Comparison of ENCODE assay signal across 10 cellular contexts in genomic region chr10:119360181-119360921, GRCh38.
A peak's percentile ranks its signal among the peaks of the same experiment; 100 is the strongest.
DNase-seq lines count a peak whose midpoint lies in the region; FAIRE-seq and TF ChIP-seq lines count a peak whose summit lies in the region.
"Had no signal": no experiment of that assay in that cellular context is flagged by ENCODE, and none has a peak within 500 bp of the region (broad histone marks: within the 10 kb centered on the region; RNA-seq: fewer than 3 reads in every experiment).

No MANE protein-coding gene starts in this region.

- no peaks in the 10 kb centered on the region for H3K27me3 Mint-ChIP-seq in activated naive CD4-positive, alpha-beta T cell treated with anti-CD3 and anti-CD28 coated beads, Interleukin-2, amount 10 ng/mL, durations not matched to agents 7 days and 5 days
- H3K27me3 Mint-ChIP-seq: brain had no signal

- TF ChIP-seq CTCF in breast epithelium (IDR thresholded peaks at IDR 0.05) = no peak
- no peak for TF ChIP-seq CTCF in osteoblast (IDR thresholded peaks at IDR 0.05; ENCODE audit: extremely low read depth, low read depth, low read length)

- CTCF ChIA-PET in activated naive CD4-positive, alpha-beta T cell treated with anti-CD3 and anti-CD28 coated beads, Interleukin-2, amount 10 ng/mL, durations not matched to agents 7 days and 5 days (lab: Charles Lee) = interaction anchor here (0.6 kb wide), 1 partner anchor 580 kb away, joined by 4 read pairs; no protein-coding TSS in a partner anchor

- peak overlapping the region; percentile 16 for H3K27ac Mint-ChIP-seq in activated naive CD4-positive, alpha-beta T cell treated with anti-CD3 and anti-CD28 coated beads, Interleukin-2, amount 10 ng/mL, durations not matched to agents 7 days and 5 days

- no peaks in the 10 kb centered on the region for H3K36me3 ChIP-seq in Karpas-422 (ENCODE audit: insufficient read depth, low read length)
- no peaks in the 10 kb centered on the region for H3K36me3 ChIP-seq in breast epithelium
- no peaks in the 10 kb centered on the region for H3K36me3 ChIP-seq in osteoblast (ENCODE audit: insufficient read depth, low read length)

- no peak overlapping the region for H3K9ac ChIP-seq in Karpas-422 (ENCODE audit: low read length)

- H3K4me1 ChIP-seq in Karpas-422 (ENCODE audit: low read length) (no peaks in the 10 kb centered on the region), breast epithelium (no peaks in the 10 kb centered on the region), osteoblast (ENCODE audit: insufficient read depth, low read length) (no peaks in the 10 kb centered on the region)

- no peak overlapping the region for H3K4me2 ChIP-seq in Karpas-422 (ENCODE audit: low read depth, low read length, poor library complexity, severe bottlenecking)
- H3K4me2 ChIP-seq in osteoblast (ENCODE audit: insufficient read depth, low read length) = no peak overlapping the region

- H3K79me2 ChIP-seq in Karpas-422 (ENCODE audit: low read length) (no peaks in the 10 kb centered on the region), osteoblast (ENCODE audit: insufficient read depth, low read length) (no peaks in the 10 kb centered on the region)

- FAIRE-seq in GM12892 (lab: Jason Lieb, UNC) = no peak
- FAIRE-seq: G401.6 had no signal

- intact Hi-C loops in breast epithelium (cut with DNase I; ENCODE audit: low total_unique reads) = no loop called here

- DNase-seq in CMK (ENCODE audit: low read depth) = peak; percentile 24
- peak; percentile 59 for DNase-seq in Karpas-422
- no peak for DNase-seq in activated naive CD4-positive, alpha-beta T cell treated with anti-CD3 and anti-CD28 coated beads, Interleukin-2, amount 10 ng/mL, durations not matched to agents 7 days and 5 days
- DNase-seq in lung microvascular endothelial cell (ENCODE audit: low read depth in 2 of 2) = peak; percentile 23 to 62
- DNase-seq in breast epithelium (ENCODE audit: low spot score in 2 of 2) = no peak
- no peak for DNase-seq in NCI-H2029 (lab: John Stamatoyannopoulos, UW)
- DNase-seq in osteoblast (ENCODE audit: insufficient read length, low spot score, missing footprints) = no peak
- DNase-seq in GM12892 (ENCODE audit: insufficient read length) = no peak

- no peaks in the 10 kb centered on the region for H3K9me2 ChIP-seq in Karpas-422 (replicated peaks; ENCODE audit: insufficient read depth, low read length)

- H3K4me1 Mint-ChIP-seq in activated naive CD4-positive, alpha-beta T cell treated with anti-CD3 and anti-CD28 coated beads, Interleukin-2, amount 10 ng/mL, durations not matched to agents 7 days and 5 days = peaks cover 18% of the 10 kb centered on the region

- H3K27ac ChIP-seq in Karpas-422 (ENCODE audit: low read length) = no peak overlapping the region
- H3K27ac ChIP-seq in breast epithelium = peak overlapping the region in 1 of 2 donors; percentile 14
- no peak overlapping the region for H3K27ac ChIP-seq in osteoblast (ENCODE audit: low read depth, low read length)

- H3K4me3 ChIP-seq in Karpas-422 (ENCODE audit: low read length) = no peak overlapping the region
- H3K4me3 ChIP-seq in breast epithelium = no peak overlapping the region
- no peak overlapping the region for H3K4me3 ChIP-seq in osteoblast (ENCODE audit: insufficient read depth, low read length)

- H3K36me3 Mint-ChIP-seq in activated naive CD4-positive, alpha-beta T cell treated with anti-CD3 and anti-CD28 coated beads, Interleukin-2, amount 10 ng/mL, durations not matched to agents 7 days and 5 days = peaks cover 34% of the 10 kb centered on the region

- no peaks in the 10 kb centered on the region for H3K27me3 ChIP-seq in Karpas-422 (ENCODE audit: low read length)
- no peaks in the 10 kb centered on the region for H3K27me3 ChIP-seq in breast epithelium
- H3K27me3 ChIP-seq in osteoblast (ENCODE audit: insufficient read depth, low read length) = no peaks in the 10 kb centered on the region

- H3K9me3 ChIP-seq in Karpas-422 (ENCODE audit: low read length) (peaks cover 20% of the 10 kb centered on the region), breast epithelium (peaks cover 0 to 5% of the 10 kb centered on the region in 2 donors), osteoblast (ENCODE audit: low read depth, low read length) (no peaks in the 10 kb centered on the region)

- H2AFZ ChIP-seq in Karpas-422 (ENCODE audit: low read length) = no peak overlapping the region
- no peak overlapping the region for H2AFZ ChIP-seq in osteoblast (ENCODE audit: low read length)

- H3K4me3 Mint-ChIP-seq in activated naive CD4-positive, alpha-beta T cell treated with anti-CD3 and anti-CD28 coated beads, Interleukin-2, amount 10 ng/mL, durations not matched to agents 7 days and 5 days = no peak overlapping the region
- H3K4me3 Mint-ChIP-seq: brain had no signal

- TF ChIP-seq POLR2A in breast epithelium (IDR thresholded peaks at IDR 0.05) (no peak), GM12892 (IDR thresholded peaks at IDR 0.05; ENCODE audit: low read depth, low read length) (no peak)

- H3K9me3 Mint-ChIP-seq in activated naive CD4-positive, alpha-beta T cell treated with anti-CD3 and anti-CD28 coated beads, Interleukin-2, amount 10 ng/mL, durations not matched to agents 7 days and 5 days = peaks cover 22% of the 10 kb centered on the region

- H4K20me1 ChIP-seq in Karpas-422 (ENCODE audit: insufficient read depth, low read depth, low read length) (no peaks in the 10 kb centered on the region), osteoblast (ENCODE audit: insufficient read depth, low read length) (no peaks in the 10 kb centered on the region)

Comparison
In these comparisons a context has a peak if more than half of its experiments do, and no peak if none do; other contexts are left out.
1. DNase-seq: peak in CMK (single experiment), Karpas-422 (single experiment) and lung microvascular endothelial cell (2 of 2); none in activated naive CD4-positive, alpha-beta T cell treated with anti-CD3 and anti-CD28 coated beads, Interleukin-2, amount 10 ng/mL, durations not matched to agents 7 days and 5 days (single experiment), breast epithelium (0 of 2), NCI-H2029 (single experiment), osteoblast (single experiment) and GM12892 (single experiment).